ENCODE assay signal across 22 cellular contexts in the genomic region with DNA sequence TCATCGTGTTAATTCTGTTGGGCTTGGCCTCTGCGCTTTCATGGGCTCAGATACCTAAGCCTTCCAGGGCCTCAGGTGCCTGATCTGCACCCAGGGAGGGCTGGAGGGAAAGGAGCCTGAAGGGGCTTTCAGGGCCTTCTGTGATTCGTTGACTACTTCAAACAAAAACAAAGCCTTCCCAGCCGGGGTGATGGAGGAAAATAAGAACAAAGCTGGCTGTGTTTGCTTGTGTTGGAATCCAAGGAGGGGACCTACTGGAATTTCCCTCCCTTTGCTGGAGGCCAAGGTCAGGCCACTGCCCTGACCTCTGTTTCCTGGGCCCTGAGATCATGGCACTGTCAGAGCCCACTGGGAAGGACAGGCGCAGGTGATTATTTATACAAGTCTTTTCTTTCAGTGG.
DNase-seq lines count a peak whose midpoint lies in the region; ATAC-seq, FAIRE-seq and TF ChIP-seq lines count a peak whose summit lies in the region.
"Had no signal": no experiment of that assay in that cellular context is flagged by ENCODE, and none has a peak within 500 bp of the region (broad histone marks: within the 10 kb centered on the region; RNA-seq: fewer than 3 reads in every experiment).

No MANE protein-coding gene starts in this region.

- H3K4me1 ChIP-seq in HEK293 (ENCODE audit: control insufficient read depth, insufficient read depth, low read length) (peaks cover 14% of the 10 kb centered on the region), HepG2 (ENCODE audit: insufficient read depth, low read length) (peaks cover 28% of the 10 kb centered on the region), skeletal muscle tissue (ENCODE audit: control insufficient read depth in 3 of 3, insufficient read depth in 3 of 3, low read length in 3 of 3) (peaks cover 72 to 86% (median 73%) of the 10 kb centered on the region in 3 donors), ovary (ENCODE audit: insufficient read depth) (peaks cover 20% of the 10 kb centered on the region)

- no peak overlapping the region for H3K4me3 Mint-ChIP-seq in brain
- H3K4me3 Mint-ChIP-seq: HFFc6, immature natural killer cell had no signal

- no peak for TF ChIP-seq RAD21 in HepG2 (CRISPR knock-in tag; IDR thresholded peaks at IDR 0.05)

- in situ Hi-C loops in HepG2 (cut with HindIII; ENCODE audit: extremely low pct_ligation_motif_present, low pct_unique_long_range_greater_than_20kb) = no loop called here

- H3K36me3 Mint-ChIP-seq in brain = no peaks in the 10 kb centered on the region
- H3K36me3 Mint-ChIP-seq: immature natural killer cell had no signal

- TF ChIP-seq POLR2A in HepG2 (IDR thresholded peaks at IDR 0.05; ENCODE audit: insufficient read depth in 1 of 2, low read depth in 2 of 2, low read length in 2 of 2) (no peak), ovary (IDR thresholded peaks at IDR 0.05) (no peak)

- no peaks in the 10 kb centered on the region for H3K79me2 ChIP-seq in HepG2 (ENCODE audit: insufficient read depth, low read length)

- TF ChIP-seq EP300 in HepG2 (IDR thresholded peaks at IDR 0.05; ENCODE audit: low read depth in 2 of 2, low read length in 2 of 2) (peak; percentile 49 to 82; a peak in 2 of 4 replicates), HepG2 (CRISPR knock-in tag; IDR thresholded peaks at IDR 0.05; ENCODE audit: borderline replicate concordance) (peak; percentile 52; the same call in 1 of the 2 replicates), ovary (IDR thresholded peaks at IDR 0.05) (no peak)

- 13% methylated on average over 5 of the region's 5 CpGs for WGBS in HepG2 (ENCODE audit: low lambda C conversion rate)
- 45 to 65% (median 53%) methylated on average over 5 of the region's 5 CpGs for WGBS in ovary, 3 donors

- H3K4me2 ChIP-seq in HepG2 (ENCODE audit: low read depth, low read length) = peak overlapping the region; percentile 26

- H3K27me3 ChIP-seq in HepG2 (ENCODE audit: control insufficient read depth in 1 of 2, insufficient read depth in 2 of 2, low read length in 2 of 2) = peaks cover 2 to 32% of the 10 kb centered on the region in 2 experiments; a peak in 4 of 5 replicates
- no peaks in the 10 kb centered on the region for H3K27me3 ChIP-seq in skeletal muscle tissue (ENCODE audit: control insufficient read depth in 3 of 3, insufficient read depth in 3 of 3, low read length in 3 of 3)
- H3K27me3 ChIP-seq in ovary = no peaks in the 10 kb centered on the region
- H3K27me3 ChIP-seq: right atrium auricular region had no signal

- H3K9me3 Mint-ChIP-seq in brain = no peaks in the 10 kb centered on the region
- H3K9me3 Mint-ChIP-seq: HFFc6, immature natural killer cell had no signal

- ATAC-seq in HepG2 = peak; percentile 78
- ATAC-seq in HG03139 (IDR thresholded peaks at IDR 0.05; ENCODE audit: unreplicated experiment) = no peak
- ATAC-seq in HG02840 (IDR thresholded peaks at IDR 0.05; ENCODE audit: low FRiP score, unreplicated experiment) = no peak

- H4K20me1 ChIP-seq in HepG2 (ENCODE audit: insufficient read depth, low read length) = no peaks in the 10 kb centered on the region

- peak; percentile 95 for FAIRE-seq in HepG2 (lab: Jason Lieb, UNC)
- FAIRE-seq: G401.6 had no signal

- H3K27ac Mint-ChIP-seq in brain = peak overlapping the region in 3 of 5 experiments; percentile 27 to 53 (median 41)
- H3K27ac Mint-ChIP-seq: HFFc6 had no signal

- no peak overlapping the region for H3K4me3 ChIP-seq in HEK293 (ENCODE audit: low read depth, low read length)
- no peak overlapping the region for H3K4me3 ChIP-seq in HepG2 (replicated peaks in 1 of 3; ENCODE audit: insufficient read depth in 1 of 3, low read depth in 2 of 3, low read length in 3 of 3)
- H3K4me3 ChIP-seq in skeletal muscle tissue (ENCODE audit: low read length in 3 of 3) = no peak overlapping the region
- no peak overlapping the region for H3K4me3 ChIP-seq in ovary
- H3K4me3 ChIP-seq: right atrium auricular region had no signal

- TF ChIP-seq CTCF in HEK293 (tag by site-specific recombination; IDR thresholded peaks at IDR 0.05) (no peak), brain (conservative IDR thresholded peaks at IDR 0.05) (no peak), HepG2 (CRISPR knock-in tag; IDR thresholded peaks at IDR 0.05) (no peak), ovary (IDR thresholded peaks at IDR 0.05) (no peak)

- DNase-seq in HepG2 (ENCODE audit: low spot score) (peak; percentile 90), activated gamma-delta T cell treated with Interleukin-2 at 50 U/mL for 16 hours (no peak), ovary (no peak)
- DNase-seq: activated CD4-positive, CD25-positive, alpha-beta regulatory T cell treated with anti-CD3 and anti-CD28 coated beads, Interleukin-2, amount 50 U/mL, for 72 hours; activated effector memory CD4-positive, alpha-beta T cell treated with anti-CD3 and anti-CD28 coated beads, Interleukin-2, amount 50 U/mL, for 16 hours; AML-193; amygdala; COR-L47; foreskin fibroblast; HFFc6; immature natural killer cell; MM.1S; NCI-H1694 treated with DMSO at 0.1 percent for 48 hours; NCI-H446 treated with DMSO at 0.1 percent for 48 hours; SHP77 treated with DMSO at 0.1 percent for 48 hours had no signal

- H2AFZ ChIP-seq in HepG2 (ENCODE audit: low read length) = no peak overlapping the region

- intact Hi-C loops in HepG2 (cut with micrococcal nuclease; ENCODE audit: unreplicated experiment) = no loop called here
- intact Hi-C loops in ovary (cut with DNase I) = no loop called here

- H3K4me1 Mint-ChIP-seq in brain = peaks cover 88% of the 10 kb centered on the region
- H3K4me1 Mint-ChIP-seq: immature natural killer cell had no signal

- CTCF ChIA-PET in HEK293 (lab: Yijun Ruan, JAX) (interaction anchor here (2.0 kb wide), 1 partner anchor 13 kb away, joined by 4 read pairs; no protein-coding TSS in a partner anchor), HepG2 (lab: Yijun Ruan, JAX; ENCODE audit: low intra/inter-chr PET ratio, low total read pairs) (no interaction called here)

- H3K36me3 ChIP-seq in HEK293 (ENCODE audit: control insufficient read depth in 2 of 2, insufficient read depth in 1 of 2, low read length in 2 of 2) = no peaks in the 10 kb centered on the region
- no peaks in the 10 kb centered on the region for H3K36me3 ChIP-seq in HepG2 (replicated peaks in 1 of 2; ENCODE audit: control insufficient read depth in 1 of 2, insufficient read depth in 2 of 2, low read length in 2 of 2)
- H3K36me3 ChIP-seq in skeletal muscle tissue (ENCODE audit: control insufficient read depth in 3 of 3, insufficient read depth in 3 of 3, low read length in 3 of 3) = no peaks in the 10 kb centered on the region
- H3K36me3 ChIP-seq in ovary = no peaks in the 10 kb centered on the region
- H3K36me3 ChIP-seq: right atrium auricular region had no signal

- no TSS peak for BruUV-seq in HepG2 (replicated peaks; lab: Mats Ljungman, UMichigan)

- H3K27ac ChIP-seq in HEK293 (ENCODE audit: extremely low read depth, low read depth, low read length) = no peak overlapping the region
- no peak overlapping the region for H3K27ac ChIP-seq in HepG2 (ENCODE audit: extremely low read length, insufficient read depth, low read length)
- peak overlapping the region; percentile 82 for H3K27ac ChIP-seq in skeletal muscle tissue (ENCODE audit: low read depth, low read length)
- peak overlapping the region in 1 of 2 donors; percentile 23 for H3K27ac ChIP-seq in ovary

- H3K27me3 Mint-ChIP-seq in brain = peaks cover 6% of the 10 kb centered on the region

- H3K9ac ChIP-seq in HepG2 (ENCODE audit: insufficient read depth, low read depth, low read length) (no peak overlapping the region), skeletal muscle tissue (ENCODE audit: low read depth in 1 of 3, low read length in 3 of 3) (peak overlapping the region in 2 of 3 donors; percentile 3 to 43)

- no peaks in the 10 kb centered on the region for H3K9me3 ChIP-seq in HEK293 (ENCODE audit: control insufficient read depth, insufficient read depth, low read depth, low read length)
- no peaks in the 10 kb centered on the region for H3K9me3 ChIP-seq in HepG2 (ENCODE audit: low read length)
- H3K9me3 ChIP-seq in skeletal muscle tissue (ENCODE audit: control insufficient read depth in 3 of 3, low read length in 3 of 3) = no peaks in the 10 kb centered on the region
- no peaks in the 10 kb centered on the region for H3K9me3 ChIP-seq in ovary
- H3K9me3 ChIP-seq: right atrium auricular region had no signal

- POLR2A ChIA-PET in HEK293 (lab: Yijun Ruan, JAX) (no interaction called here), HepG2 (lab: Yijun Ruan, JAX) (no interaction called here)

TF ChIP-seq in HEK293, 187 proteins besides CTCF, POLR2A, EP300 and RAD21:
- no peak for TF ChIP-seq ZNF23 (tag by site-specific recombination; IDR thresholded peaks at IDR 0.05; ENCODE audit: borderline replicate concordance)
- TF ChIP-seq, protein P1, sequence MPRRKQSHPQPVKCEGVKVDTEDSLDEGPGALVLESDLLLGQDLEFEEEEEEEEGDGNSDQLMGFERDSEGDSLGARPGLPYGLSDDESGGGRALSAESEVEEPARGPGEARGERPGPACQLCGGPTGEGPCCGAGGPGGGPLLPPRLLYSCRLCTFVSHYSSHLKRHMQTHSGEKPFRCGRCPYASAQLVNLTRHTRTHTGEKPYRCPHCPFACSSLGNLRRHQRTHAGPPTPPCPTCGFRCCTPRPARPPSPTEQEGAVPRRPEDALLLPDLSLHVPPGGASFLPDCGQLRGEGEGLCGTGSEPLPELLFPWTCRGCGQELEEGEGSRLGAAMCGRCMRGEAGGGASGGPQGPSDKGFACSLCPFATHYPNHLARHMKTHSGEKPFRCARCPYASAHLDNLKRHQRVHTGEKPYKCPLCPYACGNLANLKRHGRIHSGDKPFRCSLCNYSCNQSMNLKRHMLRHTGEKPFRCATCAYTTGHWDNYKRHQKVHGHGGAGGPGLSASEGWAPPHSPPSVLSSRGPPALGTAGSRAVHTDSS (tag by site-specific recombination; IDR thresholded peaks at IDR 0.05) = no peak
- peak; percentile 14; the same call in 1 of the 2 replicates for TF ChIP-seq GLIS1 (tag by site-specific recombination; IDR thresholded peaks at IDR 0.05)

TF ChIP-seq in HepG2, 621 proteins besides CTCF, POLR2A, EP300 and RAD21 (continues in another document):
- TF ChIP-seq MATR3 (CRISPR knock-in tag; IDR thresholded peaks at IDR 0.05) (no peak), CBX5 (CRISPR knock-in tag; IDR thresholded peaks at IDR 0.05; ENCODE audit: borderline replicate concordance) (peak; percentile 41; the same call in 1 of the 2 replicates), ZNF605 (CRISPR knock-in tag; IDR thresholded peaks at IDR 0.05) (no peak; the same call in 1 of the 2 replicates), FOSL2 (CRISPR knock-in tag; IDR thresholded peaks at IDR 0.05) (peak; percentile 46; the same call in 1 of the 2 replicates), SNAI1 (CRISPR knock-in tag; IDR thresholded peaks at IDR 0.05; ENCODE audit: borderline replicate concordance) (no peak), HDAC1 (CRISPR knock-in tag; IDR thresholded peaks at IDR 0.05) (peak; percentile 74), NR1H2 (CRISPR knock-in tag; IDR thresholded peaks at IDR 0.05; ENCODE audit: borderline replicate concordance, low read depth) (no peak), GABPB1 (CRISPR knock-in tag; IDR thresholded peaks at IDR 0.05) (no peak)

Comparison
In these comparisons a context has a peak if more than half of its experiments do, and no peak if none do; other contexts are left out.
1. Of the 63 proteins assayed by ChIP-seq in both HepG2 and HEK293: peak only in HepG2: ATF2, PATZ1 and ZBTB10; only in HEK293: none; in both: none; in neither: 58; mixed calls (peak in some experiments, not most) for 2.